Comparison of ENCODE assay signal across 23 cellular contexts in genomic region chr15:100278596-100279380, GRCh38.
"Had no signal": no experiment of that assay in that cellular context is flagged by ENCODE, and none has a peak within 500 bp of the region (broad histone marks: within the 10 kb centered on the region; RNA-seq: fewer than 3 reads in every experiment).

No MANE protein-coding gene starts in this region.

- H3K4me1 ChIP-seq: testis, tibial nerve had no signal

- H3K27ac ChIP-seq: epithelial cell of prostate, esophagus squamous epithelium, neutrophil, testis, tibial nerve, upper lobe of right lung had no signal

- H3K36me3 ChIP-seq: esophagus squamous epithelium, neutrophil, right atrium auricular region, tibial nerve, upper lobe of right lung had no signal

- H3K27me3 Mint-ChIP-seq: dendritic cell treated with granulocyte-macrophage colony-stimulating factor and Interleukin-4, amounts not matched to agents 40 ng/mL and 50 ng/mL, for 4 days; naive thymus-derived CD4-positive, alpha-beta T cell; stimulated activated naive CD8-positive, alpha-beta T cell treated with anti-CD3 and anti-CD28 coated beads, Interleukin-15, amount 100 ng/mL, for 72 hours had no signal

- H3K4me3 Mint-ChIP-seq: dendritic cell treated with granulocyte-macrophage colony-stimulating factor and Interleukin-4, amounts not matched to agents 40 ng/mL and 50 ng/mL, for 4 days; effector memory CD8-positive, alpha-beta T cell; naive thymus-derived CD4-positive, alpha-beta T cell; nephron progenitor cell; stimulated activated naive B cell treated with anti-CD40 and anti-IgM and Interleukin-4, amounts not matched to agents 10 μg/mL and 1 μg/mL and 100 μg/mL, for 72 hours; stimulated activated naive CD8-positive, alpha-beta T cell treated with anti-CD3 and anti-CD28 coated beads, Interleukin-15, amount 100 ng/mL, for 72 hours had no signal

- H3K9me3 ChIP-seq: esophagus squamous epithelium, neutrophil, testis, upper lobe of right lung had no signal

- H3K27me3 ChIP-seq: esophagus squamous epithelium, neutrophil, right atrium auricular region, testis, tibial nerve, upper lobe of right lung had no signal

- FAIRE-seq: colon, kidney had no signal

- ATAC-seq: effector memory CD8-positive, alpha-beta T cell; naive thymus-derived CD4-positive, alpha-beta T cell; stimulated activated naive B cell treated with anti-CD40 and anti-IgM and Interleukin-4, amounts not matched to agents 10 μg/mL and 1 μg/mL and 100 μg/mL, for 72 hours; stimulated activated naive CD8-positive, alpha-beta T cell treated with anti-CD3 and anti-CD28 coated beads, Interleukin-15, amount 100 ng/mL, for 72 hours; upper lobe of right lung had no signal

- H3K4me3 ChIP-seq: esophagus squamous epithelium, right atrium auricular region, smooth muscle cell, testis, tibial nerve, upper lobe of right lung had no signal

- H3K27ac Mint-ChIP-seq: dendritic cell treated with granulocyte-macrophage colony-stimulating factor and Interleukin-4, amounts not matched to agents 40 ng/mL and 50 ng/mL, for 4 days; naive thymus-derived CD4-positive, alpha-beta T cell; nephron progenitor cell; stimulated activated naive B cell treated with anti-CD40 and anti-IgM and Interleukin-4, amounts not matched to agents 10 μg/mL and 1 μg/mL and 100 μg/mL, for 72 hours had no signal

- DNase-seq: cerebellar nuclear complex; effector memory CD8-positive, alpha-beta T cell; esophagus squamous epithelium; foreskin fibroblast; kidney; left cardiac atrium; left ventricle myocardium superior; mesendoderm; naive thymus-derived CD4-positive, alpha-beta T cell; nephron progenitor cell; stimulated activated CD4-positive, alpha-beta T cell treated with anti-CD3 and anti-CD28 coated beads, Interleukin-2, amount 100 ng/mL, for 48 hours; stimulated activated CD8-positive, alpha-beta memory T cell treated with anti-CD3 and anti-CD28 coated beads, Interleukin-4, amount 100 ng/mL, for 48 hours; stimulated activated naive B cell treated with anti-CD40 and anti-IgM and Interleukin-4, amounts not matched to agents 10 μg/mL and 1 μg/mL and 100 μg/mL, for 72 hours; stimulated activated naive CD8-positive, alpha-beta T cell treated with anti-CD3 and anti-CD28 coated beads, Interleukin-15, amount 100 ng/mL, for 72 hours; testis; upper lobe of right lung had no signal

- H3K4me1 Mint-ChIP-seq: stimulated activated naive B cell treated with anti-CD40 and anti-IgM and Interleukin-4, amounts not matched to agents 10 μg/mL and 1 μg/mL and 100 μg/mL, for 72 hours; stimulated activated naive CD8-positive, alpha-beta T cell treated with anti-CD3 and anti-CD28 coated beads, Interleukin-15, amount 100 ng/mL, for 72 hours had no signal
